8 cellular contexts compared by ENCODE assay signal in the genomic region with DNA sequence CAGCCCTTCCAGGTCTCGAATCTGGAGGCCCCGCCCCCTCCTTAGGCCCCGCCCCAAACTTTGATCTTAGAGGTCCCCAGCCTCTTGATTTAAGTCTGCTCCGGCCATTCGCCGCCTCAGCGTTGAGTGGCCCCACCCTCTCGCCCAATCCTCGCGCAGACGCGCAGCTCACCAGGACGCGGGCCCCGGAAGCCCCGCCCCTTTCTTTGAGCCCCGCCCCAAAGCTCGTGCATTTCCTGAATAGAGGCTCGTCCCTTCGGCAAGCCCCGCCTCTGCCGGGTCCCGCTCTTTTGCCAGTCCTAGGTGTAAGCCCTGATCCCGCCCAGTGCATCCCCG. TPM values are rescaled to one million over a fixed set of nuclear protein-coding genes. Genes with fewer than 3 reads are reported as not detected.
DNase-seq lines count a peak whose midpoint lies in the region; ATAC-seq, FAIRE-seq and TF ChIP-seq lines count a peak whose summit lies in the region.

No MANE protein-coding gene starts in this region.

- intact Hi-C loops in left cardiac atrium (cut with DNase I) (no loop called here), posterior vena cava (cut with DNase I) (no loop called here)

- DNase-seq in GM12891 (ENCODE audit: insufficient read length, low spot score) = peak; percentile 97
- peak; percentile 90 for DNase-seq in NCI-H1436 treated with DMSO at 0.1 percent for 48 hours (lab: John Stamatoyannopoulos, UW)
- DNase-seq in T-helper 1 cell = peak; percentile 98 to 100 (median 99)
- DNase-seq in amniotic stem cell (lab: John Stamatoyannopoulos, UW) = peak; percentile 98
- DNase-seq in left cardiac atrium = peak; percentile 100
- DNase-seq in posterior vena cava (ENCODE audit: low spot score) = peak; percentile 100
- peak; percentile 100 for DNase-seq in ureter (ENCODE audit: low spot score)

- FAIRE-seq in GM12891 (lab: Jason Lieb, UNC) = peak; percentile 92

- peak; percentile 2; the same call in 1 of the 2 replicates for TF ChIP-seq POLR2A in GM12891 (IDR thresholded peaks at IDR 0.05; ENCODE audit: low read depth, low read length)

- ATAC-seq in HG02840 (IDR thresholded peaks at IDR 0.05; ENCODE audit: low FRiP score, unreplicated experiment) (peak; percentile 69), left cardiac atrium (peak; percentile 93 to 95)

TF ChIP-seq in GM12891, 5 proteins besides CTCF, POLR2A, EP300 and RAD21:
- no peak for TF ChIP-seq SPI1 (IDR thresholded peaks at IDR 0.05; ENCODE audit: low read depth, low read length)

RNA-seq across cellular contexts. Expression of a gene that starts 0.2 kb away (rescaled TPM):
- 60.7 TPM for polyA plus RNA-seq in GM12891 (2012; ENCODE audit: low read depth, missing spikeins)
- total RNA-seq in left cardiac atrium (100 to 1,000 TPM; 138 to 147 TPM), posterior vena cava (10 to 100 TPM; 73.5 to 82.1 TPM), ureter (79.0 TPM)

RNA-seq across cellular contexts. Expression of a gene that starts 0.7 kb away (rescaled TPM):
- 167 TPM for polyA plus RNA-seq in GM12891 (2012; ENCODE audit: low read depth, missing spikeins)
- 10 to 100 TPM; 55.4 to 64.1 TPM for total RNA-seq in left cardiac atrium
- total RNA-seq in posterior vena cava = 10 to 100 TPM; 42.5 to 54.0 TPM
- total RNA-seq in ureter = 88.7 TPM

RNA-seq across cellular contexts. Expression of a gene that starts 37.7 kb away (rescaled TPM):
- polyA plus RNA-seq in GM12891 (2012; ENCODE audit: low read depth, missing spikeins) = 1.5 TPM
- total RNA-seq in left cardiac atrium (1 to 10 TPM; 4.2 to 4.9 TPM), posterior vena cava (1 to 10 TPM; 6.6 to 9.3 TPM), ureter (7.8 TPM)

RNA-seq across cellular contexts. Expression of a gene that starts 47.9 kb away (rescaled TPM):
- 36.6 TPM for polyA plus RNA-seq in GM12891 (2012; ENCODE audit: low read depth, missing spikeins)
- total RNA-seq in left cardiac atrium (1 to 10 TPM; 3.8 to 3.9 TPM), posterior vena cava (1 to 10 TPM; 5.1 to 6.3 TPM), ureter (8.2 TPM)

RNA-seq across cellular contexts. Expression of a gene that starts 60.0 kb away (rescaled TPM):
- 7.6 TPM for polyA plus RNA-seq in GM12891 (2012; ENCODE audit: low read depth, missing spikeins)
- total RNA-seq in left cardiac atrium = 1 to 10 TPM in 1 of 2 donors, under 1 TPM in 1; 0.68 to 2.3 TPM
- under 1 TPM; 0.24 to 0.28 TPM for total RNA-seq in posterior vena cava
- total RNA-seq in ureter = 0.26 TPM

Comparison
In these comparisons a context has a peak if more than half of its experiments do, and no peak if none do; other contexts are left out.
1. Peak in every context shown above with its lines: DNase-seq and ATAC-seq.